9 cellular contexts compared by ENCODE assay signal in the genomic region with DNA sequence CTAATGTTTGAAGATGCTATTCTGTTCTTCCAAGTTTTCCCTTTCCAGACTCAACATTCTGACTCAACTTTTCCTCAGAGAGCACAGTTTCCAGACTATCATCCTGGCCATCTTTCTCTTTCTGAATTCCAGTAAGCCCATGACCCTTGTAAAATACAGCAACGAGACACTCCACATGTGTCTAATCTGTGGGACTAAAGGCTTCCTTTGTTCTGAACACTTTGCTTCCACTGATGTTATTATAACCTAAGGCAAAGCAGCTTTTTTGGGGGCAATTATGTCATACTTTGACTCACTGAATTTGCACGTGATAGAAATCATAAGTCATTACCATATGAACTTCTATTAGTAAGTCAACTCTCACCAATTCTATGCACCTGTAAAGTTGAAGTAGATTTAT. TPM values are rescaled to one million over a fixed set of nuclear protein-coding genes. Genes with fewer than 3 reads are reported as not detected.
DNase-seq lines count a peak whose midpoint lies in the region; ATAC-seq and TF ChIP-seq lines count a peak whose summit lies in the region.
"Had no signal": no experiment of that assay in that cellular context is flagged by ENCODE, and none has a peak within 500 bp of the region (broad histone marks: within the 10 kb centered on the region; RNA-seq: fewer than 3 reads in every experiment).

No MANE protein-coding gene starts in this region.

- no peak overlapping the region for H3K4me3 ChIP-seq in PC-3 (ENCODE audit: low read length)
- no peak overlapping the region for H3K4me3 ChIP-seq in fibroblast of mammary gland (ENCODE audit: control insufficient read depth, low read depth, low read length)
- H3K4me3 ChIP-seq: SK-N-MC had no signal

- H3F3A ChIP-seq in PC-3 (ENCODE audit: low read length, unreplicated experiment) = no peaks in the 10 kb centered on the region

- H3K9ac ChIP-seq in PC-3 (ENCODE audit: low read length) = no peak overlapping the region

- H3K36me3 ChIP-seq in PC-3 (ENCODE audit: low read depth, low read length) = no peaks in the 10 kb centered on the region

- CTCF ChIA-PET in PC-3 (lab: Charles Lee) = no interaction called here

- H3K27me3 ChIP-seq in PC-3 (ENCODE audit: low read length) = no peaks in the 10 kb centered on the region

- DNase-seq in PC-3 = peak; percentile 9
- peak; percentile 55 for DNase-seq in fibroblast of mammary gland (ENCODE audit: low read depth)
- peak; percentile 65 for DNase-seq in putamen (ENCODE audit: low spot score)
- no peak for DNase-seq in NK-92 (lab: John Stamatoyannopoulos, UW; ENCODE audit: unreplicated experiment)
- DNase-seq: activated CD4-positive, alpha-beta T cell treated with anti-CD3 and anti-CD28 coated beads for 4 hours; NCI-H69 had no signal

- no peaks in the 10 kb centered on the region for H3K9me3 ChIP-seq in PC-3 (ENCODE audit: low read length)

- ATAC-seq in PC-3 = no peak
- no peak for ATAC-seq in HG03159 (IDR thresholded peaks at IDR 0.05; ENCODE audit: unreplicated experiment)
- ATAC-seq in GM21619 (IDR thresholded peaks at IDR 0.05; ENCODE audit: unreplicated experiment) = no peak

- H2AFZ ChIP-seq in PC-3 (ENCODE audit: low read length) = no peak overlapping the region

- no peaks in the 10 kb centered on the region for H4K20me1 ChIP-seq in PC-3 (ENCODE audit: low read length)

- H3K9me2 ChIP-seq in PC-3 (replicated peaks; ENCODE audit: low read length) = no peaks in the 10 kb centered on the region

- intact Hi-C loops in PC-3 (cut with micrococcal nuclease) = loop anchor here (5.0 kb wide), 1 partner anchor 38 kb away; a partner anchor contains a TSS

- BruUV-seq in PC-3 (replicated peaks; lab: Mats Ljungman, UMichigan) = no TSS peak

- no peak overlapping the region for H3K4me2 ChIP-seq in PC-3 (ENCODE audit: low read length)

- H3K27ac ChIP-seq in PC-3 (ENCODE audit: low read length) = no peak overlapping the region
- H3K27ac ChIP-seq: SK-N-MC had no signal

- no peaks in the 10 kb centered on the region for H3K79me2 ChIP-seq in PC-3 (ENCODE audit: low read length)

- H3K4me1 ChIP-seq in PC-3 (ENCODE audit: insufficient read depth, low read length) = peaks cover 4% of the 10 kb centered on the region

- POLR2A ChIA-PET in PC-3 (lab: Charles Lee; ENCODE audit: unreplicated experiment) = no interaction called here

- TF ChIP-seq CTCF in PC-3 (conservative IDR thresholded peaks at IDR 0.05; ENCODE audit: low read depth, low read length) = no peak
- TF ChIP-seq CTCF in fibroblast of mammary gland (conservative IDR thresholded peaks at IDR 0.05; ENCODE audit: control insufficient read depth, insufficient read depth, low read depth, low read length) = no peak

RNA-seq across cellular contexts. Expression of a gene that starts 6.3 kb away (rescaled TPM):
- not detected in 2 replicates for total RNA-seq in PC-3 (2014; rRNA removed)

RNA-seq across cellular contexts. Expression of a gene that starts 35.7 kb away (rescaled TPM):
- total RNA-seq in PC-3 (2014; rRNA removed) = not detected in 2 replicates

RNA-seq across cellular contexts. Expression of a gene that starts 36.0 kb away (rescaled TPM):
- 0.22 and 2.1 TPM in 2 replicates for total RNA-seq in PC-3 (2014; rRNA removed)

RNA-seq across cellular contexts. Expression of a gene that starts 46.2 kb away (rescaled TPM):
- 0.29 and 0.47 TPM in 2 replicates for total RNA-seq in PC-3 (2014; rRNA removed)

RNA-seq across cellular contexts. Expression of a gene that starts 46.4 kb away (rescaled TPM):
- 20.0 and 21.4 TPM in 2 replicates for total RNA-seq in PC-3 (2014; rRNA removed)
